In genomic region chr3:58261954-58262666, GRCh38 we compare ENCODE assay signal across 22 cellular contexts. TPM values are rescaled to one million over a fixed set of nuclear protein-coding genes. Genes with fewer than 3 reads are reported as not detected.
DNase-seq lines count a peak whose midpoint lies in the region; ATAC-seq and TF ChIP-seq lines count a peak whose summit lies in the region.
"Had no signal": no experiment of that assay in that cellular context is flagged by ENCODE, and none has a peak within 500 bp of the region (broad histone marks: within the 10 kb centered on the region; RNA-seq: fewer than 3 reads in every experiment).

No MANE protein-coding gene starts in this region.

- H3K27ac ChIP-seq in A673 (ENCODE audit: low read depth, low read length, poor library complexity, severe bottlenecking) (no peak overlapping the region), dorsolateral prefrontal cortex (peak overlapping the region in 15 of 59 donors; percentile 8 to 93 (median 87))
- H3K27ac ChIP-seq: C4-2B, HL-60, neutrophil, right atrium auricular region had no signal

- H3K9me3 ChIP-seq in A673 (ENCODE audit: low read depth, low read length, poor library complexity, severe bottlenecking), result no peaks in the 10 kb centered on the region
- H3K9me3 ChIP-seq: neutrophil, right atrium auricular region had no signal

- H3K4me1 ChIP-seq in A673 (ENCODE audit: insufficient read depth, low read length, poor library complexity, severe bottlenecking), result peaks cover 31% of the 10 kb centered on the region
- H3K4me1 ChIP-seq: right atrium auricular region had no signal

- H3K36me3 ChIP-seq in A673 (ENCODE audit: insufficient read depth, low read length, poor library complexity, severe bottlenecking), result peaks cover 74% of the 10 kb centered on the region

- peak; percentile 67 for ATAC-seq in GM19397 (IDR thresholded peaks at IDR 0.05; ENCODE audit: unreplicated experiment)
- peak; percentile 81 for ATAC-seq in HG02759 (IDR thresholded peaks at IDR 0.05; ENCODE audit: unreplicated experiment)
- peak; percentile 83 for ATAC-seq in HG03342 (IDR thresholded peaks at IDR 0.05; ENCODE audit: unreplicated experiment)
- ATAC-seq in HG02884 (IDR thresholded peaks at IDR 0.05; ENCODE audit: unreplicated experiment), result no peak
- ATAC-seq: esophagus mucosa; stimulated activated naive CD8-positive, alpha-beta T cell treated with anti-CD3 and anti-CD28 coated beads, Interleukin-15, Interleukin-2, amounts not matched to agents 100 U/mL and 50 U/mL, for 24 hours had no signal

- POLR2A ChIA-PET in A673 (lab: Charles Lee; ENCODE audit: low non-redundant PET), result no interaction called here

- H3K4me3 ChIP-seq in A673 (ENCODE audit: low read depth, low read length, poor library complexity, severe bottlenecking), result no peak overlapping the region
- H3K4me3 ChIP-seq in dorsolateral prefrontal cortex, result no peak overlapping the region
- H3K4me3 ChIP-seq: right atrium auricular region had no signal

- no peak for TF ChIP-seq CTCF in A673 (conservative IDR thresholded peaks at IDR 0.05; ENCODE audit: low read depth, low read length)
- TF ChIP-seq CTCF in dorsolateral prefrontal cortex (IDR thresholded peaks at IDR 0.05 in 54 of 56, conservative IDR thresholded peaks at IDR 0.05 in 2 of 56; ENCODE audit: low read depth in 1 of 56, partially characterized antibody in 56 of 56), result no peak
- no peak for TF ChIP-seq CTCF in GM20000 (IDR thresholded peaks at IDR 0.05; ENCODE audit: extremely low read depth, missing control alignments)

- CTCF ChIA-PET in A673 (lab: Charles Lee), result no interaction called here

- TSS peak; percentile 1 for BruUV-seq in A673 (replicated peaks; lab: Mats Ljungman, UMichigan)

- DNase-seq in A673 (ENCODE audit: low spot score), result no peak
- DNase-seq in midbrain (lab: John Stamatoyannopoulos, UW), result no peak
- DNase-seq in dorsolateral prefrontal cortex, result no peak
- no peak for DNase-seq in GM20000 (ENCODE audit: low spot score)
- DNase-seq: 8988T; activated effector memory CD4-positive, alpha-beta T cell treated with Interleukin-2 at 50 U/mL for 16 hours; amniotic stem cell; caudate nucleus; HFFc6; NCI-H2029 treated with DMSO at 0.1 percent for 48 hours; NCI-H510A treated with DMSO at 0.1 percent for 48 hours; stimulated activated CD4-positive, alpha-beta T cell treated with anti-CD3 and anti-CD28 coated beads, Interleukin-15, amount 100 ng/mL, for 24 hours; stimulated activated naive CD8-positive, alpha-beta T cell treated with anti-CD3 and anti-CD28 coated beads, Interleukin-15, Interleukin-2, amounts not matched to agents 100 U/mL and 50 U/mL, for 24 hours had no signal

- intact Hi-C loops in A673 (cut with micrococcal nuclease; ENCODE audit: unreplicated experiment) (no loop called here), dorsolateral prefrontal cortex (cut with DNase I) (no loop called here)

- H3K27me3 ChIP-seq in A673 (replicated peaks; ENCODE audit: insufficient read depth, low read depth, low read length, poor library complexity) (no peaks in the 10 kb centered on the region), dorsolateral prefrontal cortex (no peaks in the 10 kb centered on the region)
- H3K27me3 ChIP-seq: neutrophil, right atrium auricular region had no signal

RNA-seq across cellular contexts. Expression of gene ABHD6, which starts 24.5 kb away (rescaled TPM):
- total RNA-seq in A673 (2021), result 154 and 155 TPM in 2 replicates
- 10 to 100 TPM; 32.0 to 78.5 (median 50.8) TPM for total RNA-seq in dorsolateral prefrontal cortex

RNA-seq across cellular contexts. Expression of gene RPP14, which starts 43.9 kb away (rescaled TPM):
- total RNA-seq in A673 (2021) (17.4 and 18.2 TPM in 2 replicates), dorsolateral prefrontal cortex (10 to 100 TPM; 10.7 to 30.0 (median 19.1) TPM)

RNA-seq across cellular contexts. Expression of gene HTD2, which starts 44.2 kb away (rescaled TPM):
- total RNA-seq in A673 (2021) (9.0 and 9.6 TPM in 2 replicates), dorsolateral prefrontal cortex (10 to 100 TPM in 85 of 120 experiments, 1 to 10 TPM in 35; 5.0 to 23.1 (median 11.3) TPM)

RNA-seq across cellular contexts. Expression of gene DNASE1L3, which starts 51.3 kb away (rescaled TPM):
- total RNA-seq in A673 (2021), result not detected in 2 replicates
- total RNA-seq in dorsolateral prefrontal cortex, result 1 to 10 TPM in 7 of 120 experiments, under 1 TPM in 5, not detected in 108; 0.23 to 2.8 (median 1.1) TPM
- total RNA-seq: HFFc6 had no signal
